1 cellular context compared by ENCODE assay signal in genomic region chr7:135114622-135115021, GRCh38.
TF ChIP-seq lines count a peak whose summit lies in the region.

No MANE protein-coding gene starts in this region.

TF ChIP-seq in A549, 52 proteins besides CTCF, POLR2A, EP300 and RAD21 (continued from another document):
- TF ChIP-seq NFE2L2 (conservative IDR thresholded peaks at IDR 0.05; ENCODE audit: low read length) (no peak), NPAS2 (CRISPR knock-in tag; IDR thresholded peaks at IDR 0.05; ENCODE audit: borderline replicate concordance) (no peak), PHF8 (IDR thresholded peaks at IDR 0.05; ENCODE audit: borderline replicate concordance, low read depth) (no peak), SREBF2 (IDR thresholded peaks at IDR 0.05) (no peak)
TF ChIP-seq in A549: peak in this region for 0.
